10 cellular contexts compared by ENCODE assay signal in the genomic region with DNA sequence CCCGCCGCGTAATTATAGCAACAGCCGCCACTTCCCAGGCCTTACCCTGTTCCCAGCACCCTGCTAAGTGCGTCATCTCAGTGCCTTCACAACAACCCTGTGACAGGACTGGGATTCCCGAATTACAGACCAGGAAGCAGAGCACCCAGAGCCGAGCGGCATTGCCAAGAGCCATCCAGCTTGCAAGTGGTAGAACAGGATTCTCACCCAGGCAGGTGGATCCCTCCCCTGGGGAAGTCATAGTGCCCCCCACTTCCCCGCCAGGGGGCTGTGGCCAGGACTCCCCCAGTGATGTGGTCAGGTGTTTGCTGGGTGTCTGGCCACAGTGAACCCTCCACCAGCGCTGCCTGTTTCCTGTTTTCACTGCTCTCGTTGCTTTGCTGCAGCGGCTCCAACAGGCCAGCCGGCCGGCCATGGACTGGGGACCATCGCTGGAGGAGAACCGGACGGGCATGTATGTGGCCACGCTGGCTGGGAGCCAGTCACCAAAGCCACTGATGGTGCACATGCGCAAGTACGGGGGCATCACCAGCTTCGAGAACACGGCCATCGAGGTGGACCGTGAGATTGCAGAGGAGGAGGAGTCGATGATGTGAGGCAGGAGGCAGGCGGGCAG. TPM values are rescaled to one million over a fixed set of nuclear protein-coding genes. Genes with fewer than 3 reads are reported as not detected.
DNase-seq lines count a peak whose midpoint lies in the region; ATAC-seq and TF ChIP-seq lines count a peak whose summit lies in the region.
"Had no signal": no experiment of that assay in that cellular context is flagged by ENCODE, and none has a peak within 500 bp of the region (broad histone marks: within the 10 kb centered on the region; RNA-seq: fewer than 3 reads in every experiment).

No MANE protein-coding gene starts in this region.

- in situ Hi-C loops in transverse colon (cut with MboI; ENCODE audit: low pct_ligation_motif_present in 1 of 4, low pct_unique_long_range_greater_than_20kb in 1 of 4, low sequenced_read_pairs in 3 of 4) = loop anchor here in 1 of 4 donors (25.0 kb wide), 1 partner anchor 372 kb away; no protein-coding TSS in a partner anchor

- no peak for TF ChIP-seq EP300 in transverse colon (IDR thresholded peaks at IDR 0.05; ENCODE audit: low read depth)

- ATAC-seq in GM21737 (IDR thresholded peaks at IDR 0.05; ENCODE audit: unreplicated experiment) = no peak

- H3K9me3 ChIP-seq in transverse colon = no peaks in the 10 kb centered on the region

- no peaks in the 10 kb centered on the region for H3K27me3 ChIP-seq in transverse colon

- H3K36me3 Mint-ChIP-seq in activated naive CD4-positive, alpha-beta T cell treated with anti-CD3 and anti-CD28 coated beads, Interleukin-2, amount 50 U/mL, for 24 hours = no peaks in the 10 kb centered on the region

- H3K4me1 Mint-ChIP-seq in activated naive CD4-positive, alpha-beta T cell treated with anti-CD3 and anti-CD28 coated beads, Interleukin-2, amount 50 U/mL, for 24 hours = peaks cover 18% of the 10 kb centered on the region

- H3K9me3 Mint-ChIP-seq in activated naive CD4-positive, alpha-beta T cell treated with anti-CD3 and anti-CD28 coated beads, Interleukin-2, amount 50 U/mL, for 24 hours = no peaks in the 10 kb centered on the region
- H3K9me3 Mint-ChIP-seq: nephron had no signal

- no peaks in the 10 kb centered on the region for H3K36me3 ChIP-seq in transverse colon

- H3K27me3 Mint-ChIP-seq in activated naive CD4-positive, alpha-beta T cell treated with anti-CD3 and anti-CD28 coated beads, Interleukin-2, amount 50 U/mL, for 24 hours = peaks cover 8% of the 10 kb centered on the region

- H3K27ac ChIP-seq in transverse colon = peak overlapping the region; percentile 49 to 79 (median 68)

- DNase-seq in activated naive CD4-positive, alpha-beta T cell treated with Interleukin-2 at 50 U/mL for 16 hours = no peak
- peak; percentile 31 to 35 for DNase-seq in activated T-cell treated with anti-CD3 and anti-CD28 coated beads, Interleukin-2, amount 50 U/mL, for 48 hours
- DNase-seq in iris pigment epithelial cell (ENCODE audit: low read depth) (peak; percentile 26), transverse colon (peak; percentile 85), GF-D8 (lab: John Stamatoyannopoulos, UW) (no peak), NCI-H1694 (lab: John Stamatoyannopoulos, UW) (no peak)
- DNase-seq: DMS79 had no signal

- H3K27ac Mint-ChIP-seq in activated naive CD4-positive, alpha-beta T cell treated with anti-CD3 and anti-CD28 coated beads, Interleukin-2, amount 50 U/mL, for 24 hours = no peak overlapping the region

- intact Hi-C loops in transverse colon (cut with DNase I; ENCODE audit: low total_unique reads) = no loop called here

- 48% methylated on average over 20 of the region's 26 CpGs; no CpG with 5 or more reads in 1 of the 2 donors for WGBS in transverse colon (ENCODE audit: low coverage in 1 of 2), 2 donors

- peak; percentile 48 for TF ChIP-seq POLR2A in transverse colon (IDR thresholded peaks at IDR 0.05)

- H3K4me1 ChIP-seq in transverse colon = peaks cover 10 to 38% (median 34%) of the 10 kb centered on the region in 4 donors

- no peak overlapping the region for H3K4me3 ChIP-seq in transverse colon

- peak overlapping the region; percentile 42 for H3K4me3 Mint-ChIP-seq in activated naive CD4-positive, alpha-beta T cell treated with anti-CD3 and anti-CD28 coated beads, Interleukin-2, amount 50 U/mL, for 24 hours
- H3K4me3 Mint-ChIP-seq: nephron had no signal

- TF ChIP-seq CTCF in transverse colon (IDR thresholded peaks at IDR 0.05) = peak in 1 of 5 experiments; percentile 26

RNA-seq across cellular contexts. Expression of a gene that starts 19.3 kb away (rescaled TPM):
- 10 to 100 TPM; 19.5 to 67.7 (median 21.3) TPM for total RNA-seq in transverse colon

RNA-seq across cellular contexts. Expression of a gene that starts 42.5 kb away (rescaled TPM):
- 100 to 1,000 TPM; 249 to 540 (median 360) TPM for total RNA-seq in transverse colon

RNA-seq across cellular contexts. Expression of a gene that starts 53.5 kb away (rescaled TPM):
- total RNA-seq in transverse colon = 10 to 100 TPM; 20.2 to 56.3 (median 28.3) TPM

Comparison
In these comparisons a context has a peak if more than half of its experiments do, and no peak if none do; other contexts are left out.
1. DNase-seq: peak in activated T-cell treated with anti-CD3 and anti-CD28 coated beads, Interleukin-2, amount 50 U/mL, for 48 hours (2 of 2), iris pigment epithelial cell (single experiment) and transverse colon (single experiment); none in activated naive CD4-positive, alpha-beta T cell treated with Interleukin-2 at 50 U/mL for 16 hours (single experiment), GF-D8 (single experiment) and NCI-H1694 (single experiment).